22 cellular contexts compared by ENCODE assay signal in genomic region chr3:138752886-138753285, GRCh38.
DNase-seq lines count a peak whose midpoint lies in the region; ATAC-seq and TF ChIP-seq lines count a peak whose summit lies in the region.
"Had no signal": no experiment of that assay in that cellular context is flagged by ENCODE, and none has a peak within 500 bp of the region (broad histone marks: within the 10 kb centered on the region; RNA-seq: fewer than 3 reads in every experiment).

No MANE protein-coding gene starts in this region.

- TF ChIP-seq CTCF in choroid plexus epithelial cell (conservative IDR thresholded peaks at IDR 0.05; ENCODE audit: low read depth, low read length), result no peak

- ATAC-seq in GM19455 (IDR thresholded peaks at IDR 0.05; ENCODE audit: unreplicated experiment), result no peak
- no peak for ATAC-seq in HG02981 (IDR thresholded peaks at IDR 0.05; ENCODE audit: unreplicated experiment)
- no peak for ATAC-seq in HG03439 (IDR thresholded peaks at IDR 0.05; ENCODE audit: unreplicated experiment)
- ATAC-seq: A549 had no signal

- H3K36me3 ChIP-seq in effector memory CD4-positive, alpha-beta T cell (ENCODE audit: control insufficient read depth, insufficient read depth, low read length), result no peaks in the 10 kb centered on the region
- H3K36me3 ChIP-seq: BE2C had no signal

- no peak overlapping the region for H3K4me3 ChIP-seq in choroid plexus epithelial cell (ENCODE audit: low read depth, low read length)
- no peak overlapping the region for H3K4me3 ChIP-seq in effector memory CD4-positive, alpha-beta T cell (ENCODE audit: insufficient read depth, low read depth, low read length, poor library complexity, severe bottlenecking)
- H3K4me3 ChIP-seq: A549; BLaER1 treated with 17β-estradiol and CSF1 and Interleukin-3, amounts not matched to agents 10 nM and 100 nM; GM23248 had no signal

- no peaks in the 10 kb centered on the region for H3K27me3 ChIP-seq in effector memory CD4-positive, alpha-beta T cell (replicated peaks; ENCODE audit: control insufficient read depth, insufficient read depth, low read length, poor library complexity, severe bottlenecking)
- H3K27me3 ChIP-seq: BE2C; BLaER1 treated with 17β-estradiol and CSF1 and Interleukin-3, amounts not matched to agents 10 nM and 100 nM had no signal

- H3K9me3 ChIP-seq in effector memory CD4-positive, alpha-beta T cell (ENCODE audit: control insufficient read depth, low read length), result no peaks in the 10 kb centered on the region
- H3K9me3 ChIP-seq: A549, BE2C had no signal

- DNase-seq in EH (ENCODE audit: low read depth) (peak; percentile 8), M059J (ENCODE audit: low read depth) (peak; percentile 34), choroid plexus epithelial cell (ENCODE audit: low read depth) (peak; percentile 47), renal cortical epithelial cell (ENCODE audit: low read depth) (peak; percentile 19)
- DNase-seq in effector memory CD4-positive, alpha-beta T cell, result no peak
- DNase-seq: 8988T; ACHN; AML-193; BE2C; Calu3; CD4-positive, alpha-beta memory T cell; COR-L47; DMS53; DMS79 treated with DMSO at 0.1 percent for 48 hours; GM23248; H7; HCEC 1CT had no signal

- no peaks in the 10 kb centered on the region for H3K4me1 ChIP-seq in effector memory CD4-positive, alpha-beta T cell (ENCODE audit: control insufficient read depth, insufficient read depth, low read length, poor library complexity, severe bottlenecking)
- H3K4me1 ChIP-seq: A549; BE2C; BLaER1 treated with 17β-estradiol and CSF1 and Interleukin-3, amounts not matched to agents 10 nM and 100 nM had no signal

- no peak overlapping the region for H3K27ac ChIP-seq in effector memory CD4-positive, alpha-beta T cell (ENCODE audit: insufficient read depth, low read length, poor library complexity, severe bottlenecking)
- H3K27ac ChIP-seq: A549; BLaER1 treated with 17β-estradiol and CSF1 and Interleukin-3, amounts not matched to agents 10 nM and 100 nM; GM23248 had no signal

Comparison
In these comparisons a context has a peak if more than half of its experiments do, and no peak if none do; other contexts are left out.
1. DNase-seq: peak in EH (single experiment), M059J (single experiment), choroid plexus epithelial cell (single experiment) and renal cortical epithelial cell (single experiment); none in effector memory CD4-positive, alpha-beta T cell (0 of 3).